ENCODE assay signal across 14 cellular contexts in the genomic region with DNA sequence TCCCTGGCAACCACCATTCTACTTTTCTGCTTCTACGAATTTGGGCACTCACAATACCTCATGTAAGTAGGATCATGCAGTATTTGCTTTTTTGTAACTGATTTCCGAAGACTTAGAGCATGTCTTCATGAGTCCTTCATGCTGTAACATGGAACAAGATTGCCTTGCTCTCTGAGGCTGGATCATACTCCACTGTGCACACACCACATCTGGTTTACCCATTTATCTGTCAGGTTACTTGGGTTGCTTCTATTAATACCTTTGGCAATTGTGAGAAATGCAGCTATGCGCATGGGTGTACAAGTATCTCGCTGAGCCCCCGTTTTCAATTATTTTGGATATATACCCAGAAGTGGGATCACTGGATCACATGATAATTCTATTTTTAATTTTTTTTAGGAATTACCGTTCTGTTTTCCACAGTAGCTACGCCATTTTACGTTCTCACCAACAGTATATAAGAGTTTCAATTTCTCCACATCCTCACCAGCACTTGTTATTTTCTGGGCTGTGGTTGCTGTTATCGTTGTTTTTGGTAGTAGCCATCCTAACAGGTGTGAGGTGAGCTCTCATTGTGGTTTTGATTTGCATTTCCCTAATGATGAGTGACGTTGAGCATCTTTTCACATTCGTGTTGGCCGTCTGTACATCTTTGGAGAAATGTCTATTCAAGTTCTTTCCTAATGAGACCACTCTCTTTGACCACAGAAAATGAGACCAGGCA. TPM values are rescaled to one million over a fixed set of nuclear protein-coding genes. Genes with fewer than 3 reads are reported as not detected.
DNase-seq lines count a peak whose midpoint lies in the region; ATAC-seq and TF ChIP-seq lines count a peak whose summit lies in the region.
"Had no signal": no experiment of that assay in that cellular context is flagged by ENCODE, and none has a peak within 500 bp of the region (broad histone marks: within the 10 kb centered on the region; RNA-seq: fewer than 3 reads in every experiment).

No MANE protein-coding gene starts in this region.

- POLR2A ChIA-PET in CD8-positive, alpha-beta T cell (lab: Charles Lee) = no interaction called here

- intact Hi-C loops in head of caudate nucleus (cut with DNase I) = no loop called here
- intact Hi-C loops in CD8-positive, alpha-beta T cell (cut with DNase I, micrococcal nuclease) = no loop called here

- H3K9me3 ChIP-seq in Peyer's patch = no peaks in the 10 kb centered on the region
- H3K9me3 ChIP-seq in CD8-positive, alpha-beta T cell (ENCODE audit: low read length) = no peaks in the 10 kb centered on the region
- H3K9me3 ChIP-seq: suprapubic skin had no signal

- peaks cover 16% of the 10 kb centered on the region for H3K4me1 Mint-ChIP-seq in stimulated activated effector memory CD8-positive, alpha-beta T cell treated with anti-CD3 and anti-CD28 coated beads, Interleukin-12 subunit alpha, Interleukin-12 subunit beta, amount 100 ng/mL, for 72 hours
- H3K4me1 Mint-ChIP-seq in CD8-positive, alpha-beta T cell (ENCODE audit: low read depth) = peaks cover 28% of the 10 kb centered on the region

- H3K36me3 ChIP-seq in GM06990 (ENCODE audit: control insufficient read depth, insufficient read depth, low read length) = no peaks in the 10 kb centered on the region
- no peaks in the 10 kb centered on the region for H3K36me3 ChIP-seq in Peyer's patch
- no peaks in the 10 kb centered on the region for H3K36me3 ChIP-seq in CD8-positive, alpha-beta T cell (ENCODE audit: insufficient read depth, low read length)
- H3K36me3 ChIP-seq: suprapubic skin had no signal

- DNase-seq in GM06990 (ENCODE audit: extremely low read depth, insufficient read length) = peak; percentile 79
- DNase-seq in Peyer's patch = no peak
- no peak for DNase-seq in stimulated activated effector memory CD8-positive, alpha-beta T cell treated with anti-CD3 and anti-CD28 coated beads, Interleukin-12 subunit alpha, Interleukin-12 subunit beta, amount 100 ng/mL, for 72 hours (ENCODE audit: low spot score in 2 of 2)
- DNase-seq in head of caudate nucleus = no peak
- DNase-seq in CD8-positive, alpha-beta T cell = no peak
- DNase-seq in nucleus accumbens (lab: John Stamatoyannopoulos, UW) = no peak
- DNase-seq: NCI-H226 had no signal

- peaks cover 0 to 17% (median 13%) of the 10 kb centered on the region in 4 donors for H3K4me1 ChIP-seq in Peyer's patch
- no peaks in the 10 kb centered on the region for H3K4me1 ChIP-seq in CD8-positive, alpha-beta T cell (ENCODE audit: insufficient read depth, low read length)

- H3K27ac Mint-ChIP-seq in stimulated activated effector memory CD8-positive, alpha-beta T cell treated with anti-CD3 and anti-CD28 coated beads, Interleukin-12 subunit alpha, Interleukin-12 subunit beta, amount 100 ng/mL, for 72 hours = no peak overlapping the region
- H3K27ac Mint-ChIP-seq in CD8-positive, alpha-beta T cell = no peak overlapping the region

- no peaks in the 10 kb centered on the region for H3K9me3 Mint-ChIP-seq in stimulated activated effector memory CD8-positive, alpha-beta T cell treated with anti-CD3 and anti-CD28 coated beads, Interleukin-12 subunit alpha, Interleukin-12 subunit beta, amount 100 ng/mL, for 72 hours
- H3K9me3 Mint-ChIP-seq in CD8-positive, alpha-beta T cell = no peaks in the 10 kb centered on the region

- CTCF ChIA-PET in CD8-positive, alpha-beta T cell (lab: Charles Lee) = interaction anchor here (0.9 kb wide), 1 partner anchor 27 kb away, joined by 3 read pairs; no protein-coding TSS in a partner anchor

- H3K27me3 ChIP-seq in GM06990 (replicated peaks; ENCODE audit: control insufficient read depth, insufficient read depth, low read length) (no peaks in the 10 kb centered on the region), Peyer's patch (no peaks in the 10 kb centered on the region)
- no peaks in the 10 kb centered on the region for H3K27me3 ChIP-seq in CD8-positive, alpha-beta T cell (ENCODE audit: insufficient read depth, low read length)
- H3K27me3 ChIP-seq: suprapubic skin had no signal

- TF ChIP-seq POLR2A in Peyer's patch (IDR thresholded peaks at IDR 0.05) = no peak

- peak overlapping the region in 3 of 4 donors; percentile 58 to 97 (median 84) for H3K27ac ChIP-seq in Peyer's patch
- no peak overlapping the region for H3K27ac ChIP-seq in CD8-positive, alpha-beta T cell (ENCODE audit: low read depth, low read length)
- H3K27ac ChIP-seq: suprapubic skin had no signal

- H3K4me3 ChIP-seq in GM06990 (replicated peaks; ENCODE audit: low read depth, low read length) (no peak overlapping the region), Peyer's patch (no peak overlapping the region)
- no peak overlapping the region for H3K4me3 ChIP-seq in CD8-positive, alpha-beta T cell (ENCODE audit: low read depth, low read length)
- H3K4me3 ChIP-seq: suprapubic skin had no signal

- ATAC-seq in GM19397 (IDR thresholded peaks at IDR 0.05; ENCODE audit: unreplicated experiment) (peak; percentile 41), HG02938 (IDR thresholded peaks at IDR 0.05; ENCODE audit: unreplicated experiment) (peak; percentile 46)
- no peak for ATAC-seq in stimulated activated effector memory CD8-positive, alpha-beta T cell treated with anti-CD3 and anti-CD28 coated beads, Interleukin-12 subunit alpha, Interleukin-12 subunit beta, amount 100 ng/mL, for 72 hours
- no peak for ATAC-seq in CD8-positive, alpha-beta T cell

- peaks cover 16% of the 10 kb centered on the region for H3K27me3 Mint-ChIP-seq in CD8-positive, alpha-beta T cell (ENCODE audit: low read depth)

- TF ChIP-seq CTCF in GM06990 (IDR thresholded peaks at IDR 0.05; ENCODE audit: insufficient read depth, low read length, poor library complexity, severe bottlenecking) (no peak), Peyer's patch (IDR thresholded peaks at IDR 0.05) (no peak)
- no peak for TF ChIP-seq CTCF in CD8-positive, alpha-beta T cell (IDR thresholded peaks at IDR 0.05)

- no peaks in the 10 kb centered on the region for H3K36me3 Mint-ChIP-seq in stimulated activated effector memory CD8-positive, alpha-beta T cell treated with anti-CD3 and anti-CD28 coated beads, Interleukin-12 subunit alpha, Interleukin-12 subunit beta, amount 100 ng/mL, for 72 hours
- H3K36me3 Mint-ChIP-seq in CD8-positive, alpha-beta T cell = no peaks in the 10 kb centered on the region

- no peak overlapping the region for H3K4me3 Mint-ChIP-seq in stimulated activated effector memory CD8-positive, alpha-beta T cell treated with anti-CD3 and anti-CD28 coated beads, Interleukin-12 subunit alpha, Interleukin-12 subunit beta, amount 100 ng/mL, for 72 hours
- H3K4me3 Mint-ChIP-seq in CD8-positive, alpha-beta T cell = no peak overlapping the region

RNA-seq across cellular contexts. Expression of a gene that starts 10.7 kb away (rescaled TPM):
- total RNA-seq in Peyer's patch = 100 to 1,000 TPM in 3 of 4 donors, 10 to 100 TPM in 1; 12.4 to 730 (median 340) TPM
- not detected for total RNA-seq in CD8-positive, alpha-beta T cell

RNA-seq across cellular contexts. Expression of a gene that starts 48.8 kb away (rescaled TPM):
- total RNA-seq in Peyer's patch = 100 to 1,000 TPM in 1 of 4 donors, 10 to 100 TPM in 2, 1 to 10 TPM in 1; 3.3 to 208 (median 10.4) TPM
- 1 to 10 TPM; 1.9 to 2.9 TPM for total RNA-seq in CD8-positive, alpha-beta T cell

RNA-seq across cellular contexts. Expression of a gene that starts 53.9 kb away (rescaled TPM):
- 1 to 10 TPM in 1 of 4 donors, not detected in 3; 3.3 TPM for total RNA-seq in Peyer's patch
- total RNA-seq in CD8-positive, alpha-beta T cell = not detected
- total RNA-seq: M059J, mammary epithelial cell, renal cortical epithelial cell, RPMI7951, suprapubic skin had no signal

Comparison
In these comparisons a context has a peak if more than half of its experiments do, and no peak if none do; other contexts are left out.
1. ATAC-seq: peak in GM19397 (single experiment) and HG02938 (single experiment); none in stimulated activated effector memory CD8-positive, alpha-beta T cell treated with anti-CD3 and anti-CD28 coated beads, Interleukin-12 subunit alpha, Interleukin-12 subunit beta, amount 100 ng/mL, for 72 hours (single experiment) and CD8-positive, alpha-beta T cell (single experiment).
2. RNA of a gene that starts 10.7 kb away (total RNA-seq): 12.4 to 730 TPM in Peyer's patch; not detected in CD8-positive, alpha-beta T cell; every median in the first group is over 10 times any median in the second.